8 cellular contexts compared by ENCODE assay signal in the genomic region with DNA sequence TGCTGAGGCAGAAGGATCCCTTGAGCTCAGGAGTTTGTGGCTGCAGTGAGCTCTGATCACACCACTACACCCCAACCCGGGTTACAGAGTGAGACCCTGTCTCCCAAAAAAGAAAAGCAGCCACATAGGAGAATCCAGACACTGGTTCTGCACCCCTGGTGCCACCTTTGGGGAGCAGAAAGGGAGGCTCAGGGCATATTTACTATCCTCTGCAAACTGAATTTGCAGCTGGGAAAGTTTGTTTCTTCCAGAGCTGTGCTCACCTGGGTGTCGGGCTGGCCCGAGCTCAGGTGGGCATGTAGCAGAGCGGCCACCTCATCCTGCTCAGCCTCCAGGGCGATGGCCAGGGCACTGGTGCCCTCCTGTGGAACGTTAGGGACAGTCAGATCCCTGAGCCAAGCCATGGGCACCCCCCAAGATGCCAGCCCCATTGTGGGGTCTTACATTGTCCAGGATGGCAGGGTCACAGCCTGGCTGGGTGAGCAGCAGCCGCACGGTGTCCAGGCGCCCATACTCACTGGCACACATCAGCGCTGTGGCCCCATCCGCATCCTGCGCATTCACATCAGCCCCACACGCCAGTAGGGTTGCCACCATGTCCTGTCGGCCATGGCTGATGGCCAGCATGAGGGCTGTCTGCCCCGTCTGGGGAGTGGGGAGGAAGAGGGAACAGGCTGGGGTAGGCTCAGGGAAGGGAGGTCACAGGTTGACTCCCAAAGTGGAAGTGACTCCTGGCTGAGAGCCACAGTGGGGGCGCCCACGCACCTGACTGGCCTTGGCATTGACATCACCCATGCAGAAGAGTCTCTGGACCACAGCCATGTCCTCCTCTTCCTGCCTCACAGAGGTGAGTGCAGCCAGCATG. TPM values are rescaled to one million over a fixed set of nuclear protein-coding genes. Genes with fewer than 3 reads are reported as not detected.
A peak's percentile ranks its signal among the peaks of the same experiment; 100 is the strongest.
DNase-seq lines count a peak whose midpoint lies in the region; ATAC-seq and TF ChIP-seq lines count a peak whose summit lies in the region.
"Had no signal": no experiment of that assay in that cellular context is flagged by ENCODE, and none has a peak within 500 bp of the region (broad histone marks: within the 10 kb centered on the region; RNA-seq: fewer than 3 reads in every experiment).

No MANE protein-coding gene starts in this region.

- TF ChIP-seq CTCF in activated CD8-positive, alpha-beta T cell treated with anti-CD3 and anti-CD28 coated beads for 36 hours (IDR thresholded peaks at IDR 0.05) = no peak
- TF ChIP-seq CTCF in right lobe of liver (IDR thresholded peaks at IDR 0.05) = peak in 1 of 4 donors; percentile 8

- TF ChIP-seq POLR2A in GM10847 (IDR thresholded peaks at IDR 0.05; ENCODE audit: extremely low read depth, insufficient read length) (peak; percentile 29), right lobe of liver (IDR thresholded peaks at IDR 0.05) (no peak)

- peak overlapping the region; percentile 96 for H3K27ac Mint-ChIP-seq in activated CD8-positive, alpha-beta T cell treated with anti-CD3 and anti-CD28 coated beads for 36 hours

- H3K4me3 ChIP-seq in right lobe of liver = no peak overlapping the region

- ATAC-seq in activated CD8-positive, alpha-beta T cell treated with anti-CD3 and anti-CD28 coated beads for 36 hours = no peak
- ATAC-seq in right lobe of liver = peak in 3 of 4 donors; percentile 1 to 41 (median 5)

- H3K36me3 Mint-ChIP-seq in activated CD8-positive, alpha-beta T cell treated with anti-CD3 and anti-CD28 coated beads for 36 hours (ENCODE audit: low read depth) = peaks cover 35% of the 10 kb centered on the region

- H3K9me3 ChIP-seq in right lobe of liver = no peaks in the 10 kb centered on the region

- H3K4me1 Mint-ChIP-seq in activated CD8-positive, alpha-beta T cell treated with anti-CD3 and anti-CD28 coated beads for 36 hours (ENCODE audit: low read depth) = peaks cover 22% of the 10 kb centered on the region

- CTCF ChIA-PET in activated CD8-positive, alpha-beta T cell treated with anti-CD3 and anti-CD28 coated beads for 36 hours (lab: Charles Lee) = interaction anchor here (0.9 to 2.2 kb wide), 3 partner anchors 11 to 256 kb away, joined by 4 to 14 read pairs (median 6); no protein-coding TSS in a partner anchor

- no peaks in the 10 kb centered on the region for H3K27me3 Mint-ChIP-seq in activated CD8-positive, alpha-beta T cell treated with anti-CD3 and anti-CD28 coated beads for 36 hours

- H3K27me3 ChIP-seq in right lobe of liver = no peaks in the 10 kb centered on the region

- H3K4me3 Mint-ChIP-seq in activated CD8-positive, alpha-beta T cell treated with anti-CD3 and anti-CD28 coated beads for 36 hours = peak overlapping the region; percentile 97

- POLR2A ChIA-PET in activated CD8-positive, alpha-beta T cell treated with anti-CD3 and anti-CD28 coated beads for 36 hours (lab: Charles Lee) = interaction anchor here (0.8 to 6.6 kb wide), 9 partner anchors 11 to 191 kb away, joined by 3 to 37 read pairs (median 4); no protein-coding TSS in a partner anchor

- H3K36me3 ChIP-seq in right lobe of liver = peaks cover 0 to 16% (median 7%) of the 10 kb centered on the region in 4 donors

- DNase-seq in HK-2 (ENCODE audit: unreplicated experiment) (peak; percentile 28), right lobe of liver (peak in 2 of 3 donors; percentile 71 to 73), SHP77 treated with DMSO at 0.1 percent for 48 hours (lab: John Stamatoyannopoulos, UW) (no peak), GDM1 (lab: John Stamatoyannopoulos, UW) (no peak), NCI-H2227 treated with DMSO at 0.1 percent for 48 hours (lab: John Stamatoyannopoulos, UW) (no peak)
- DNase-seq in activated CD8-positive, alpha-beta T cell treated with anti-CD3 and anti-CD28 coated beads for 36 hours = no peak
- DNase-seq: NCI-H1417 had no signal

- no peaks in the 10 kb centered on the region for H3K9me3 Mint-ChIP-seq in activated CD8-positive, alpha-beta T cell treated with anti-CD3 and anti-CD28 coated beads for 36 hours

- no peak overlapping the region for H3K27ac ChIP-seq in right lobe of liver

- peaks cover 0 to 26% (median 6%) of the 10 kb centered on the region in 4 donors for H3K4me1 ChIP-seq in right lobe of liver

- WGBS in right lobe of liver (ENCODE audit: insufficient coverage, low coverage, low lambda C conversion rate, missing lambda C conversion rate) = no CpG with 5 or more reads among the region's 17 CpGs

- intact Hi-C loops in activated CD8-positive, alpha-beta T cell treated with anti-CD3 and anti-CD28 coated beads for 36 hours (cut with micrococcal nuclease) = no loop called here
- intact Hi-C loops in right lobe of liver (cut with DNase I) = loop anchor here in 1 of 2 donors (10.0 kb wide), 1 partner anchor 190 kb away; the partner anchor contains the start of gene ZNF414

RNA-seq across cellular contexts. Expression of gene RPS28, which starts 3.1 kb away (rescaled TPM):
- 1,000 to 10,000 TPM; 2,450 to 2,492 TPM for total RNA-seq in activated CD8-positive, alpha-beta T cell treated with anti-CD3 and anti-CD28 coated beads for 36 hours
- total RNA-seq in right lobe of liver = 100 to 1,000 TPM; 147 to 669 (median 564) TPM

RNA-seq across cellular contexts. Expression of gene NDUFA7, which starts 3.2 kb away (rescaled TPM):
- 10 to 100 TPM; 72.2 to 84.3 TPM for total RNA-seq in activated CD8-positive, alpha-beta T cell treated with anti-CD3 and anti-CD28 coated beads for 36 hours
- total RNA-seq in right lobe of liver = 10 to 100 TPM; 20.8 to 60.5 (median 25.9) TPM

RNA-seq across cellular contexts. Expression of gene CD320, which starts 16.3 kb away (rescaled TPM):
- 10 to 100 TPM; 59.0 to 62.2 TPM for total RNA-seq in activated CD8-positive, alpha-beta T cell treated with anti-CD3 and anti-CD28 coated beads for 36 hours
- total RNA-seq in right lobe of liver = 10 to 100 TPM in 5 of 6 experiments, 1 to 10 TPM in 1; 8.8 to 43.2 (median 11.5) TPM

RNA-seq across cellular contexts. Expression of gene KANK3, which starts 18.6 kb away (rescaled TPM):
- 1 to 10 TPM; 3.6 TPM for total RNA-seq in activated CD8-positive, alpha-beta T cell treated with anti-CD3 and anti-CD28 coated beads for 36 hours
- 1 to 10 TPM; 2.9 to 6.0 (median 4.2) TPM for total RNA-seq in right lobe of liver

RNA-seq across cellular contexts. Expression of gene ANGPTL4, which starts 39.5 kb away (rescaled TPM):
- 10 to 100 TPM; 26.8 to 27.8 TPM for total RNA-seq in activated CD8-positive, alpha-beta T cell treated with anti-CD3 and anti-CD28 coated beads for 36 hours
- 100 to 1,000 TPM in 3 of 6 experiments, 10 to 100 TPM in 2, 1 to 10 TPM in 1; 2.3 to 204 (median 125) TPM for total RNA-seq in right lobe of liver

Comparison
In these comparisons a context has a peak if more than half of its experiments do, and no peak if none do; other contexts are left out.
1. DNase-seq: peak in HK-2 (single experiment) and right lobe of liver (2 of 3); none in activated CD8-positive, alpha-beta T cell treated with anti-CD3 and anti-CD28 coated beads for 36 hours (single experiment), SHP77 treated with DMSO at 0.1 percent for 48 hours (single experiment), GDM1 (single experiment) and NCI-H2227 treated with DMSO at 0.1 percent for 48 hours (single experiment).